In genomic region chr3:45544719-45545296, GRCh38 we compare ENCODE assay signal across 14 cellular contexts. TPM values are rescaled to one million over a fixed set of nuclear protein-coding genes. Genes with fewer than 3 reads are reported as not detected.
DNase-seq lines count a peak whose midpoint lies in the region; ATAC-seq and TF ChIP-seq lines count a peak whose summit lies in the region.
"Had no signal": no experiment of that assay in that cellular context is flagged by ENCODE, and none has a peak within 500 bp of the region (broad histone marks: within the 10 kb centered on the region; RNA-seq: fewer than 3 reads in every experiment).

No MANE protein-coding gene starts in this region.

- no peaks in the 10 kb centered on the region for H3K9me3 Mint-ChIP-seq in H9
- H3K9me3 Mint-ChIP-seq in stimulated activated effector memory CD8-positive, alpha-beta T cell treated with anti-CD3 and anti-CD28 coated beads, Interleukin-12 subunit alpha, Interleukin-12 subunit beta, amount 100 ng/mL, for 72 hours, result no peaks in the 10 kb centered on the region
- H3K9me3 Mint-ChIP-seq: T-helper 2 cell treated with Interferon-gamma antibody and Interleukin-4, amounts not matched to agents 5 μg/mL and 100 μg/mL, for 36 hours had no signal

- H3K27ac ChIP-seq in H9 (ENCODE audit: insufficient read length, low read depth, low read length), result no peak overlapping the region
- peak overlapping the region; percentile 90 for H3K27ac ChIP-seq in left ventricle myocardium inferior (replicated peaks)

- peak overlapping the region in 1 of 3 experiments; percentile 46; a peak in 4 of 7 replicates for H3K27ac Mint-ChIP-seq in H9
- H3K27ac Mint-ChIP-seq in stimulated activated effector memory CD8-positive, alpha-beta T cell treated with anti-CD3 and anti-CD28 coated beads, Interleukin-12 subunit alpha, Interleukin-12 subunit beta, amount 100 ng/mL, for 72 hours, result peak overlapping the region; percentile 67
- H3K27ac Mint-ChIP-seq: activated CD8-positive, alpha-beta memory T cell treated with anti-CD3 and anti-CD28 coated beads, Interleukin-2, amount 10 ng/mL, durations not matched to agents 7 days and 5 days; T-helper 2 cell treated with Interferon-gamma antibody and Interleukin-4, amounts not matched to agents 5 μg/mL and 100 μg/mL, for 36 hours had no signal

- no peak overlapping the region for H2BK120ac ChIP-seq in H9 (ENCODE audit: low read depth, low read length, poor library complexity, severe bottlenecking)

- no peaks in the 10 kb centered on the region for H3K4me1 Mint-ChIP-seq in H9
- peaks cover 16% of the 10 kb centered on the region for H3K4me1 Mint-ChIP-seq in stimulated activated effector memory CD8-positive, alpha-beta T cell treated with anti-CD3 and anti-CD28 coated beads, Interleukin-12 subunit alpha, Interleukin-12 subunit beta, amount 100 ng/mL, for 72 hours

- no peak overlapping the region for H2BK12ac ChIP-seq in H9 (ENCODE audit: insufficient read length, low read depth, low read length)

- H3K9ac ChIP-seq in H9 (ENCODE audit: extremely low read depth, insufficient read length, low read length), result no peak overlapping the region

- no peak overlapping the region for H3K14ac ChIP-seq in H9 (ENCODE audit: insufficient read depth, low read length)

- H3K79me2 ChIP-seq in H9 (ENCODE audit: insufficient read depth, low read length), result no peaks in the 10 kb centered on the region

- no peaks in the 10 kb centered on the region for H3K27me3 Mint-ChIP-seq in H9 (ENCODE audit: low read depth)
- H3K27me3 Mint-ChIP-seq: activated CD8-positive, alpha-beta memory T cell treated with anti-CD3 and anti-CD28 coated beads, Interleukin-2, amount 10 ng/mL, durations not matched to agents 7 days and 5 days had no signal

- WGBS in H9 (ENCODE audit: extremely low coverage, insufficient read length, low lambda C conversion rate), result no CpG with 5 or more reads among the region's 8 CpGs

- H3K36me3 Mint-ChIP-seq in H9 (ENCODE audit: insufficient read depth in 1 of 3, low read depth in 3 of 3), result peaks cover 14 to 16% (median 15%) of the 10 kb centered on the region in 3 experiments
- H3K36me3 Mint-ChIP-seq in stimulated activated effector memory CD8-positive, alpha-beta T cell treated with anti-CD3 and anti-CD28 coated beads, Interleukin-12 subunit alpha, Interleukin-12 subunit beta, amount 100 ng/mL, for 72 hours, result peaks cover 14% of the 10 kb centered on the region

- no peak overlapping the region for H4K8ac ChIP-seq in H9 (replicated peaks; ENCODE audit: insufficient read length, low read depth, low read length)

- no peak overlapping the region for H3K23ac ChIP-seq in H9 (ENCODE audit: insufficient read length, low read depth, low read length)

- no peaks in the 10 kb centered on the region for H3K27me3 ChIP-seq in H9 (ENCODE audit: insufficient read depth, low read length)
- no peaks in the 10 kb centered on the region for H3K27me3 ChIP-seq in left ventricle myocardium inferior (ENCODE audit: low read depth)
- H3K27me3 ChIP-seq: body of pancreas, gastroesophageal sphincter had no signal

- no peak overlapping the region for H2AFZ ChIP-seq in H9 (ENCODE audit: low read length)

- H3T11ph ChIP-seq in H9 (ENCODE audit: low read length), result no peak overlapping the region

- no peak for ATAC-seq in stimulated activated effector memory CD8-positive, alpha-beta T cell treated with anti-CD3 and anti-CD28 coated beads, Interleukin-12 subunit alpha, Interleukin-12 subunit beta, amount 100 ng/mL, for 72 hours
- no peak for ATAC-seq in HG02588 (IDR thresholded peaks at IDR 0.05; ENCODE audit: unreplicated experiment)
- ATAC-seq: body of pancreas, left colon had no signal

- intact Hi-C loops in left ventricle myocardium inferior (cut with micrococcal nuclease), result no loop called here

- no peaks in the 10 kb centered on the region for H3K4me1 ChIP-seq in H9 (ENCODE audit: insufficient read depth, low read length)
- peaks cover 80% of the 10 kb centered on the region for H3K4me1 ChIP-seq in left ventricle myocardium inferior

- no peak overlapping the region for H2AK5ac ChIP-seq in H9 (ENCODE audit: insufficient read length, low read length)

- no peak overlapping the region for H4K5ac ChIP-seq in H9 (ENCODE audit: insufficient read length, low read depth, low read length)

- H3K56ac ChIP-seq in H9 (ENCODE audit: insufficient read length, low read depth, low read length), result no peak overlapping the region

- H4K20me1 ChIP-seq in H9 (ENCODE audit: control insufficient read depth, insufficient read depth, insufficient read length), result no peaks in the 10 kb centered on the region

- no peaks in the 10 kb centered on the region for H3K79me1 ChIP-seq in H9 (ENCODE audit: insufficient read depth, low read depth, low read length, poor library complexity, severe bottlenecking)

- H3K9me3 ChIP-seq in H9 (ENCODE audit: control insufficient read depth, low read depth, low read length), result no peaks in the 10 kb centered on the region
- no peaks in the 10 kb centered on the region for H3K9me3 ChIP-seq in left ventricle myocardium inferior (replicated peaks)
- H3K9me3 ChIP-seq: body of pancreas, gastroesophageal sphincter had no signal

- H2BK15ac ChIP-seq in H9 (ENCODE audit: low read depth, low read length), result no peak overlapping the region

- in situ Hi-C loops in astrocyte of the cerebellum (cut with HindIII; ENCODE audit: low sequenced_read_pairs), result no loop called here

- H2BK20ac ChIP-seq in H9 (ENCODE audit: low read depth, low read length, poor library complexity, severe bottlenecking), result no peak overlapping the region

- no peak overlapping the region for H3K4ac ChIP-seq in H9 (ENCODE audit: low read depth, low read length)

- no peaks in the 10 kb centered on the region for H3K23me2 ChIP-seq in H9 (ENCODE audit: insufficient read length, low read depth, low read length, poor library complexity, severe bottlenecking)

- peak; percentile 43; the same call in 2 of the 3 replicates for TF ChIP-seq CTCF in H9 (conservative IDR thresholded peaks at IDR 0.05)
- TF ChIP-seq CTCF in astrocyte of the cerebellum (IDR thresholded peaks at IDR 0.05; ENCODE audit: low read depth, low read length, missing control alignments), result peak; percentile 7
- no peak for TF ChIP-seq CTCF in left ventricle myocardium inferior (IDR thresholded peaks at IDR 0.05; ENCODE audit: borderline replicate concordance)

- H3K4me3 ChIP-seq in astrocyte of the cerebellum (ENCODE audit: low read depth, low read length) (no peak overlapping the region), left ventricle myocardium inferior (no peak overlapping the region)
- H3K4me3 ChIP-seq: body of pancreas, gastroesophageal sphincter had no signal

- H3K36me3 ChIP-seq in left ventricle myocardium inferior, result peaks cover 7% of the 10 kb centered on the region

- H3K18ac ChIP-seq in H9 (ENCODE audit: insufficient read length, low read depth, low read length), result no peak overlapping the region

- DNase-seq in H9 (no peak), astrocyte of the cerebellum (ENCODE audit: low read depth) (no peak), left ventricle myocardium inferior (no peak), mucosa of gallbladder (ENCODE audit: low spot score) (no peak)
- no peak for DNase-seq in stimulated activated effector memory CD8-positive, alpha-beta T cell treated with anti-CD3 and anti-CD28 coated beads, Interleukin-12 subunit alpha, Interleukin-12 subunit beta, amount 100 ng/mL, for 72 hours (ENCODE audit: low spot score in 2 of 2)
- DNase-seq in stimulated activated CD4-positive, alpha-beta T cell treated with anti-CD3 and anti-CD28 coated beads, Interleukin-4, amount 100 ng/mL, for 4 hours, result no peak
- DNase-seq: DMS53, left colon, NCI-H1694 treated with DMSO at 0.1 percent for 48 hours had no signal

- no peak overlapping the region for H3K4me3 Mint-ChIP-seq in H9
- no peak overlapping the region for H3K4me3 Mint-ChIP-seq in stimulated activated effector memory CD8-positive, alpha-beta T cell treated with anti-CD3 and anti-CD28 coated beads, Interleukin-12 subunit alpha, Interleukin-12 subunit beta, amount 100 ng/mL, for 72 hours
- H3K4me3 Mint-ChIP-seq: activated CD8-positive, alpha-beta memory T cell treated with anti-CD3 and anti-CD28 coated beads, Interleukin-2, amount 10 ng/mL, durations not matched to agents 7 days and 5 days; T-helper 2 cell treated with Interferon-gamma antibody and Interleukin-4, amounts not matched to agents 5 μg/mL and 100 μg/mL, for 36 hours had no signal

- no peak overlapping the region for H2BK5ac ChIP-seq in H9 (ENCODE audit: insufficient read length, low read length)

- H3K4me2 ChIP-seq in H9 (ENCODE audit: insufficient read depth, insufficient read length, low read length), result no peak overlapping the region

- H4K91ac ChIP-seq in H9 (ENCODE audit: insufficient read length, low read depth, low read length), result no peak overlapping the region

RNA-seq across cellular contexts. Expression of gene LIMD1, which starts 49.7 kb away (rescaled TPM):
- total RNA-seq in H9 (2021) (34.6 and 34.8 TPM in 2 replicates), left ventricle myocardium inferior (27.8 TPM), mucosa of gallbladder (76.8 TPM)
